In the genomic region with DNA sequence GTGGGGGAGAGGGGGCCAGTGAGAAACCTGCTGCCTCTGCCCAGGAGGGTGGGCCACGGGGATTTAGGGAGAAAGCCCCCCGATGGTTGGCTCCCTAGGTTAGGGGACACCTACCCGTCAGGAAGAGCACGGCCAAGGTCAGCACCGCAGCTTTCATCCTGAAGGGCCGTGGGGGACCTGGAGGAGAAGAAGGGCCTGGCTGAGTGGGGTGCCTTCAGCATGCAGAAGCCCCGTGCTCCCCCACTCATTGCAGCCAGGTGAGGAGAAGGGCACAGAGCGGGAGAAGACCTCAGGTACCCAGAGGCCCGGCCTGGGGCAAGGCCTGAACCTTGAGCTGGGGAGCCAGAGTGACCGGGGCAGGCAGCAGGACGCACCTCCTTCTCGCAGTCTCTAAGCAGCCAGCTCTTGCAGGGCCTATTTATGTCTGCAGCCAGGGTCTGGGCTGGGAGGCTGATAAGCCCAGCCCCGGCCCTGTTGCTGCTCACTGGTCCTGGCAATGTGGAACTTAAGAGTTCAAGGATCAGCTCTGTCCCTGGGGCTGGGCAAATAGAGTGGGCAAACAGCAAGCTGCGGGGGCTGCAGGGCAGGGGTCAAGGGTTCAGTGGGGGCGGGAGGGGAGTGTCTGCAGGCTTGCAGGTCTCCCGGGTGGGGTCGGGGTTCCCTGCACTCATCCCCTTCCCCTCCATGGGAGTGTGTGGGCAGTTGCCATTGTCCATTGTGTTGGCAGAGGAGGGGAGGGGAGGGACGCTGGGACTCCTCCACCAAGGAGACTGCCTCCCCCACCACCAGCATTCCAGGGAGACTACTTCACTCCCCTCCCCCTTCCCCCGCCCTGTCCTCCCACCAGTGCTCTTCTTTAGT, we compare ENCODE assay signal across 1 cellular context.
A peak's percentile ranks its signal among the peaks of the same experiment; 100 is the strongest.
TF ChIP-seq lines count a peak whose summit lies in the region.

A gene (minus strand): TSS at position 392 of the 861 bp plus-strand sequence. CDS start 235 bp downstream, at position 157.

TF ChIP-seq in HepG2, 621 proteins besides CTCF, POLR2A, EP300 and RAD21 (continued from another document and continues in another):
- TF ChIP-seq SRSF1 (optimal IDR thresholded peaks at IDR 0.05; ENCODE audit: low read depth, low read length), result peak; percentile 97
- no peak for TF ChIP-seq ATF1 (CRISPR knock-in tag; IDR thresholded peaks at IDR 0.05)
- no peak for TF ChIP-seq SP4 (CRISPR knock-in tag; IDR thresholded peaks at IDR 0.05)
- TF ChIP-seq ZBTB38 (CRISPR knock-in tag; IDR thresholded peaks at IDR 0.05), result peak; percentile 72
- TF ChIP-seq, protein P1, sequence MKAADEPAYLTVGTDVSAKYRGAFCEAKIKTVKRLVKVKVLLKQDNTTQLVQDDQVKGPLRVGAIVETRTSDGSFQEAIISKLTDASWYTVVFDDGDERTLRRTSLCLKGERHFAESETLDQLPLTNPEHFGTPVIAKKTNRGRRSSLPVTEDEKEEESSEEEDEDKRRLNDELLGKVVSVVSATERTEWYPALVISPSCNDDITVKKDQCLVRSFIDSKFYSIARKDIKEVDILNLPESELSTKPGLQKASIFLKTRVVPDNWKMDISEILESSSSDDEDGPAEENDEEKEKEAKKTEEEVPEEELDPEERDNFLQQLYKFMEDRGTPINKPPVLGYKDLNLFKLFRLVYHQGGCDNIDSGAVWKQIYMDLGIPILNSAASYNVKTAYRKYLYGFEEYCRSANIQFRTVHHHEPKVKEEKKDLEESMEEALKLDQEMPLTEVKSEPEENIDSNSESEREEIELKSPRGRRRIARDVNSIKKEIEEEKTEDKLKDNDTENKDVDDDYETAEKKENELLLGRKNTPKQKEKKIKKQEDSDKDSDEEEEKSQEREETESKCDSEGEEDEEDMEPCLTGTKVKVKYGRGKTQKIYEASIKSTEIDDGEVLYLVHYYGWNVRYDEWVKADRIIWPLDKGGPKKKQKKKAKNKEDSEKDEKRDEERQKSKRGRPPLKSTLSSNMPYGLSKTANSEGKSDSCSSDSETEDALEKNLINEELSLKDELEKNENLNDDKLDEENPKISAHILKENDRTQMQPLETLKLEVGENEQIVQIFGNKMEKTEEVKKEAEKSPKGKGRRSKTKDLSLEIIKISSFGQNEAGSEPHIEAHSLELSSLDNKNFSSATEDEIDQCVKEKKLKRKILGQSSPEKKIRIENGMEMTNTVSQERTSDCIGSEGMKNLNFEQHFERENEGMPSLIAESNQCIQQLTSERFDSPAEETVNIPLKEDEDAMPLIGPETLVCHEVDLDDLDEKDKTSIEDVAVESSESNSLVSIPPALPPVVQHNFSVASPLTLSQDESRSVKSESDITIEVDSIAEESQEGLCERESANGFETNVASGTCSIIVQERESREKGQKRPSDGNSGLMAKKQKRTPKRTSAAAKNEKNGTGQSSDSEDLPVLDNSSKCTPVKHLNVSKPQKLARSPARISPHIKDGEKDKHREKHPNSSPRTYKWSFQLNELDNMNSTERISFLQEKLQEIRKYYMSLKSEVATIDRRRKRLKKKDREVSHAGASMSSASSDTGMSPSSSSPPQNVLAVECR (CRISPR knock-in tag; IDR thresholded peaks at IDR 0.05; ENCODE audit: borderline replicate concordance), result peak; percentile 79; the same call in 1 of the 2 replicates
- TF ChIP-seq, protein P2, sequence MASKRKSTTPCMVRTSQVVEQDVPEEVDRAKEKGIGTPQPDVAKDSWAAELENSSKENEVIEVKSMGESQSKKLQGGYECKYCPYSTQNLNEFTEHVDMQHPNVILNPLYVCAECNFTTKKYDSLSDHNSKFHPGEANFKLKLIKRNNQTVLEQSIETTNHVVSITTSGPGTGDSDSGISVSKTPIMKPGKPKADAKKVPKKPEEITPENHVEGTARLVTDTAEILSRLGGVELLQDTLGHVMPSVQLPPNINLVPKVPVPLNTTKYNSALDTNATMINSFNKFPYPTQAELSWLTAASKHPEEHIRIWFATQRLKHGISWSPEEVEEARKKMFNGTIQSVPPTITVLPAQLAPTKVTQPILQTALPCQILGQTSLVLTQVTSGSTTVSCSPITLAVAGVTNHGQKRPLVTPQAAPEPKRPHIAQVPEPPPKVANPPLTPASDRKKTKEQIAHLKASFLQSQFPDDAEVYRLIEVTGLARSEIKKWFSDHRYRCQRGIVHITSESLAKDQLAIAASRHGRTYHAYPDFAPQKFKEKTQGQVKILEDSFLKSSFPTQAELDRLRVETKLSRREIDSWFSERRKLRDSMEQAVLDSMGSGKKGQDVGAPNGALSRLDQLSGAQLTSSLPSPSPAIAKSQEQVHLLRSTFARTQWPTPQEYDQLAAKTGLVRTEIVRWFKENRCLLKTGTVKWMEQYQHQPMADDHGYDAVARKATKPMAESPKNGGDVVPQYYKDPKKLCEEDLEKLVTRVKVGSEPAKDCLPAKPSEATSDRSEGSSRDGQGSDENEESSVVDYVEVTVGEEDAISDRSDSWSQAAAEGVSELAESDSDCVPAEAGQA (IDR thresholded peaks at IDR 0.05; ENCODE audit: low read depth), result no peak; the same call in 1 of the 2 replicates
- TF ChIP-seq, protein P2 (CRISPR knock-in tag; IDR thresholded peaks at IDR 0.05; ENCODE audit: borderline replicate concordance), result peak; percentile 25; the same call in 1 of the 2 replicates
- TF ChIP-seq ZNF607 (CRISPR knock-in tag; IDR thresholded peaks at IDR 0.05; ENCODE audit: borderline replicate concordance), result no peak
- TF ChIP-seq ZNF788 (CRISPR knock-in tag; IDR thresholded peaks at IDR 0.05; ENCODE audit: borderline replicate concordance), result no peak; the same call in none of the 2 replicates
- TF ChIP-seq, protein P3, sequence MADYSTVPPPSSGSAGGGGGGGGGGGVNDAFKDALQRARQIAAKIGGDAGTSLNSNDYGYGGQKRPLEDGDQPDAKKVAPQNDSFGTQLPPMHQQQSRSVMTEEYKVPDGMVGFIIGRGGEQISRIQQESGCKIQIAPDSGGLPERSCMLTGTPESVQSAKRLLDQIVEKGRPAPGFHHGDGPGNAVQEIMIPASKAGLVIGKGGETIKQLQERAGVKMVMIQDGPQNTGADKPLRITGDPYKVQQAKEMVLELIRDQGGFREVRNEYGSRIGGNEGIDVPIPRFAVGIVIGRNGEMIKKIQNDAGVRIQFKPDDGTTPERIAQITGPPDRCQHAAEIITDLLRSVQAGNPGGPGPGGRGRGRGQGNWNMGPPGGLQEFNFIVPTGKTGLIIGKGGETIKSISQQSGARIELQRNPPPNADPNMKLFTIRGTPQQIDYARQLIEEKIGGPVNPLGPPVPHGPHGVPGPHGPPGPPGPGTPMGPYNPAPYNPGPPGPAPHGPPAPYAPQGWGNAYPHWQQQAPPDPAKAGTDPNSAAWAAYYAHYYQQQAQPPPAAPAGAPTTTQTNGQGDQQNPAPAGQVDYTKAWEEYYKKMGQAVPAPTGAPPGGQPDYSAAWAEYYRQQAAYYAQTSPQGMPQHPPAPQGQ (CRISPR knock-in tag; IDR thresholded peaks at IDR 0.05; ENCODE audit: borderline replicate concordance), result no peak
- TF ChIP-seq, protein P4, sequence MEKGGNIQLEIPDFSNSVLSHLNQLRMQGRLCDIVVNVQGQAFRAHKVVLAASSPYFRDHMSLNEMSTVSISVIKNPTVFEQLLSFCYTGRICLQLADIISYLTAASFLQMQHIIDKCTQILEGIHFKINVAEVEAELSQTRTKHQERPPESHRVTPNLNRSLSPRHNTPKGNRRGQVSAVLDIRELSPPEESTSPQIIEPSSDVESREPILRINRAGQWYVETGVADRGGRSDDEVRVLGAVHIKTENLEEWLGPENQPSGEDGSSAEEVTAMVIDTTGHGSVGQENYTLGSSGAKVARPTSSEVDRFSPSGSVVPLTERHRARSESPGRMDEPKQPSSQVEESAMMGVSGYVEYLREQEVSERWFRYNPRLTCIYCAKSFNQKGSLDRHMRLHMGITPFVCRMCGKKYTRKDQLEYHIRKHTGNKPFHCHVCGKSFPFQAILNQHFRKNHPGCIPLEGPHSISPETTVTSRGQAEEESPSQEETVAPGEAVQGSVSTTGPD (CRISPR knock-in tag; IDR thresholded peaks at IDR 0.05), result no peak
- TF ChIP-seq U2AF2 (IDR thresholded peaks at IDR 0.05; ENCODE audit: low read depth, low read length), result no peak
- TF ChIP-seq, protein P5, sequence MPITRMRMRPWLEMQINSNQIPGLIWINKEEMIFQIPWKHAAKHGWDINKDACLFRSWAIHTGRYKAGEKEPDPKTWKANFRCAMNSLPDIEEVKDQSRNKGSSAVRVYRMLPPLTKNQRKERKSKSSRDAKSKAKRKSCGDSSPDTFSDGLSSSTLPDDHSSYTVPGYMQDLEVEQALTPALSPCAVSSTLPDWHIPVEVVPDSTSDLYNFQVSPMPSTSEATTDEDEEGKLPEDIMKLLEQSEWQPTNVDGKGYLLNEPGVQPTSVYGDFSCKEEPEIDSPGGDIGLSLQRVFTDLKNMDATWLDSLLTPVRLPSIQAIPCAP (CRISPR knock-in tag; IDR thresholded peaks at IDR 0.05; ENCODE audit: low read depth), result no peak
- TF ChIP-seq PAX8 (CRISPR knock-in tag; IDR thresholded peaks at IDR 0.05; ENCODE audit: borderline replicate concordance), result no peak; the same call in 1 of the 2 replicates
- TF ChIP-seq ZNF343 (CRISPR knock-in tag; IDR thresholded peaks at IDR 0.05), result peak; percentile 91
- no peak for TF ChIP-seq ZNF552 (CRISPR knock-in tag; IDR thresholded peaks at IDR 0.05; ENCODE audit: borderline replicate concordance)
- peak; percentile 99 for TF ChIP-seq MAZ (IDR thresholded peaks at IDR 0.05; ENCODE audit: borderline replicate concordance, low read depth, low read length)
- no peak; the same call in 1 of the 2 replicates for TF ChIP-seq MAZ (CRISPR knock-in tag; IDR thresholded peaks at IDR 0.05; ENCODE audit: low read depth)
- TF ChIP-seq, protein P6, sequence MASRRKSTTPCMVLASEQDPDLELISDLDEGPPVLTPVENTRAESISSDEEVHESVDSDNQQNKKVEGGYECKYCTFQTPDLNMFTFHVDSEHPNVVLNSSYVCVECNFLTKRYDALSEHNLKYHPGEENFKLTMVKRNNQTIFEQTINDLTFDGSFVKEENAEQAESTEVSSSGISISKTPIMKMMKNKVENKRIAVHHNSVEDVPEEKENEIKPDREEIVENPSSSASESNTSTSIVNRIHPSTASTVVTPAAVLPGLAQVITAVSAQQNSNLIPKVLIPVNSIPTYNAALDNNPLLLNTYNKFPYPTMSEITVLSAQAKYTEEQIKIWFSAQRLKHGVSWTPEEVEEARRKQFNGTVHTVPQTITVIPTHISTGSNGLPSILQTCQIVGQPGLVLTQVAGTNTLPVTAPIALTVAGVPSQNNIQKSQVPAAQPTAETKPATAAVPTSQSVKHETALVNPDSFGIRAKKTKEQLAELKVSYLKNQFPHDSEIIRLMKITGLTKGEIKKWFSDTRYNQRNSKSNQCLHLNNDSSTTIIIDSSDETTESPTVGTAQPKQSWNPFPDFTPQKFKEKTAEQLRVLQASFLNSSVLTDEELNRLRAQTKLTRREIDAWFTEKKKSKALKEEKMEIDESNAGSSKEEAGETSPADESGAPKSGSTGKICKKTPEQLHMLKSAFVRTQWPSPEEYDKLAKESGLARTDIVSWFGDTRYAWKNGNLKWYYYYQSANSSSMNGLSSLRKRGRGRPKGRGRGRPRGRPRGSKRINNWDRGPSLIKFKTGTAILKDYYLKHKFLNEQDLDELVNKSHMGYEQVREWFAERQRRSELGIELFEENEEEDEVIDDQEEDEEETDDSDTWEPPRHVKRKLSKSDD (CRISPR knock-in tag; IDR thresholded peaks at IDR 0.05; ENCODE audit: low read depth), result peak; percentile 58; the same call in 1 of the 2 replicates
- peak; percentile 95 for TF ChIP-seq HNRNPL (IDR thresholded peaks at IDR 0.05; ENCODE audit: low read depth, low read length)
- TF ChIP-seq, protein P7, sequence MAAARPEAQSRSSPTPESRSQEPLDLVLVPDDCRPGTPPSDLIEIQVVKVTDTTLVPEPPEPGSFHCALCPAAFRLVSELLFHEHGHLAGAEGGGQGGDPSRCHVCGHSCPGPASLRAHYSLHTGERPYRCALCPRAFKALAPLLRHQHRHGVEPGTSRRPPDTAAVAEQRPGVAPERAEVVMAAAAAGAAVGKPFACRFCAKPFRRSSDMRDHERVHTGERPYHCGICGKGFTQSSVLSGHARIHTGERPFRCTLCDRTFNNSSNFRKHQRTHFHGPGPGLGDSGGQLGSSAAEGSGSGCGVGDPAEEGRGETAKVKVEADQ (CRISPR knock-in tag; IDR thresholded peaks at IDR 0.05; ENCODE audit: borderline replicate concordance), result peak; percentile 75
- TF ChIP-seq, protein P8, sequence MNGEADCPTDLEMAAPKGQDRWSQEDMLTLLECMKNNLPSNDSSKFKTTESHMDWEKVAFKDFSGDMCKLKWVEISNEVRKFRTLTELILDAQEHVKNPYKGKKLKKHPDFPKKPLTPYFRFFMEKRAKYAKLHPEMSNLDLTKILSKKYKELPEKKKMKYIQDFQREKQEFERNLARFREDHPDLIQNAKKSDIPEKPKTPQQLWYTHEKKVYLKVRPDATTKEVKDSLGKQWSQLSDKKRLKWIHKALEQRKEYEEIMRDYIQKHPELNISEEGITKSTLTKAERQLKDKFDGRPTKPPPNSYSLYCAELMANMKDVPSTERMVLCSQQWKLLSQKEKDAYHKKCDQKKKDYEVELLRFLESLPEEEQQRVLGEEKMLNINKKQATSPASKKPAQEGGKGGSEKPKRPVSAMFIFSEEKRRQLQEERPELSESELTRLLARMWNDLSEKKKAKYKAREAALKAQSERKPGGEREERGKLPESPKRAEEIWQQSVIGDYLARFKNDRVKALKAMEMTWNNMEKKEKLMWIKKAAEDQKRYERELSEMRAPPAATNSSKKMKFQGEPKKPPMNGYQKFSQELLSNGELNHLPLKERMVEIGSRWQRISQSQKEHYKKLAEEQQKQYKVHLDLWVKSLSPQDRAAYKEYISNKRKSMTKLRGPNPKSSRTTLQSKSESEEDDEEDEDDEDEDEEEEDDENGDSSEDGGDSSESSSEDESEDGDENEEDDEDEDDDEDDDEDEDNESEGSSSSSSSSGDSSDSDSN (CRISPR knock-in tag; IDR thresholded peaks at IDR 0.05), result peak; percentile 89
- TF ChIP-seq ZBTB7A (CRISPR knock-in tag; IDR thresholded peaks at IDR 0.05), result peak; percentile 94
- TF ChIP-seq ZBTB20 (CRISPR knock-in tag; IDR thresholded peaks at IDR 0.05; ENCODE audit: borderline replicate concordance, low read depth), result peak; percentile 82; the same call in 1 of the 2 replicates
- no peak for TF ChIP-seq MYNN (CRISPR knock-in tag; IDR thresholded peaks at IDR 0.05; ENCODE audit: low read depth)
- no peak for TF ChIP-seq FOXM1 (CRISPR knock-in tag; IDR thresholded peaks at IDR 0.05)
- 0 out of 2 replicates have a peak, but pooled peaks have one; percentile 9 for TF ChIP-seq NFYC (CRISPR knock-in tag; IDR thresholded peaks at IDR 0.05)
- peak; percentile 96 for TF ChIP-seq TAF15 (IDR thresholded peaks at IDR 0.05; ENCODE audit: low read depth, low read length, poor library complexity, severe bottlenecking)
- TF ChIP-seq BORCS8-MEF2B (CRISPR knock-in tag; IDR thresholded peaks at IDR 0.05), result peak; percentile 86
